In the genomic region with DNA sequence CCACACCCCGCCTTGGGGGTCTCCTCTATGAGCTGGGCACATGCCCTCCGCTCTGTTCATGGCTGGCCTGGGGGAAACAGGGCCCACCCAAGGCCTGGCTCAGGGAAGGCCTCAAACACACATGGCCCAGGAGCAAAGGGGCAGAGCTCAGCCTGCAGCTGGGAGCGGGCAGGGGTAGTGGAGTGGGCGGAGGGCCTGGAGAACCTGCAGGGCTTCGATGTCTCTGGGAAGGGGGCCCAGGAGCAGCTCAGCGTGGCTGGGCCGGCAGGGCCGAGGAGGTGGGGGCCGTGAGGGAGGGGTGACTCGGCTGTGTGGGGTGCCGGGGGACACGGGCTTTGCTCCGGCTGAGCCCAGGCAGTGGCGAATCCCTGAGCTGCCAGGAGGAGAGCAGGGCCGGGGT, we compare ENCODE assay signal across 8 cellular contexts. TPM values are rescaled to one million over a fixed set of nuclear protein-coding genes. Genes with fewer than 3 reads are reported as not detected.
DNase-seq lines count a peak whose midpoint lies in the region; ATAC-seq and TF ChIP-seq lines count a peak whose summit lies in the region.
"Not testable (repeated sequence)": the region's sequence is repeated elsewhere in the genome, so short reads cannot be mapped to it uniquely, and the experiment has no call there.
"Had no signal": no experiment of that assay in that cellular context is flagged by ENCODE, and none has a peak within 500 bp of the region (broad histone marks: within the 10 kb centered on the region; RNA-seq: fewer than 3 reads in every experiment).

No MANE protein-coding gene starts in this region.

- not testable (repeated sequence) for H3K27ac Mint-ChIP-seq in activated T-cell treated with anti-CD3 and anti-CD28 coated beads, Interleukin-2, amount 50 U/mL, for 24 hours
- peak overlapping the region in 5 of 6 donors; percentile 97 to 100 (median 99) for H3K27ac Mint-ChIP-seq in naive B cell
- peak overlapping the region; percentile 93 for H3K27ac Mint-ChIP-seq in stimulated activated naive CD8-positive, alpha-beta T cell treated with anti-CD3 and anti-CD28 coated beads, Interleukin-15, Interleukin-2, amounts not matched to agents 100 ng/mL and 50 ng/mL, for 24 hours

- peaks cover 37% of the 10 kb centered on the region for H3F3A ChIP-seq in DOHH2 (ENCODE audit: control insufficient read depth, insufficient read depth)

- H3K9me3 ChIP-seq in DOHH2 (ENCODE audit: control insufficient read depth, insufficient read depth, low read length); Karpas-422 (ENCODE audit: low read length); OCI-LY3 (ENCODE audit: insufficient read depth, low read length); gastroesophageal sphincter: not testable (repeated sequence)

- TF ChIP-seq EP300 in gastroesophageal sphincter (IDR thresholded peaks at IDR 0.05) = not testable (repeated sequence)

- ATAC-seq in gastroesophageal sphincter = peak; percentile 19
- ATAC-seq in naive B cell (ENCODE audit: low read depth in 2 of 2) = not testable (repeated sequence)

- H3K4me3 Mint-ChIP-seq in activated T-cell treated with anti-CD3 and anti-CD28 coated beads, Interleukin-2, amount 50 U/mL, for 24 hours; stimulated activated naive CD8-positive, alpha-beta T cell treated with anti-CD3 and anti-CD28 coated beads, Interleukin-15, Interleukin-2, amounts not matched to agents 100 ng/mL and 50 ng/mL, for 24 hours: not testable (repeated sequence)
- peak overlapping the region in 5 of 8 donors; percentile 31 to 80 (median 66) for H3K4me3 Mint-ChIP-seq in naive B cell

- DNase-seq in Karpas-422 = peak; percentile 71
- peak; percentile 15 for DNase-seq in activated T-cell treated with anti-CD3 and anti-CD28 coated beads, Interleukin-2, amount 50 U/mL, for 24 hours
- DNase-seq in naive B cell = not testable (repeated sequence)

- H4K20me1 ChIP-seq in DOHH2 (ENCODE audit: control insufficient read depth, insufficient read depth, low read depth, low read length); Karpas-422 (ENCODE audit: insufficient read depth, low read depth, low read length); OCI-LY3 (ENCODE audit: insufficient read depth, low read length): not testable (repeated sequence)

- H3K9me2 ChIP-seq in DOHH2 (replicated peaks; ENCODE audit: control insufficient read depth, low read length); Karpas-422 (replicated peaks; ENCODE audit: insufficient read depth, low read length): not testable (repeated sequence)

- H3K36me3 Mint-ChIP-seq in activated T-cell treated with anti-CD3 and anti-CD28 coated beads, Interleukin-2, amount 50 U/mL, for 24 hours (ENCODE audit: low read depth); naive B cell; stimulated activated naive CD8-positive, alpha-beta T cell treated with anti-CD3 and anti-CD28 coated beads, Interleukin-15, Interleukin-2, amounts not matched to agents 100 ng/mL and 50 ng/mL, for 24 hours (ENCODE audit: low read depth): not testable (repeated sequence)

- WGBS in gastroesophageal sphincter (ENCODE audit: low coverage in 1 of 2), 2 donors = 82% methylated on average over 5 of the region's 15 CpGs; no CpG with 5 or more reads in 1 of the 2 donors

- peaks cover 21% of the 10 kb centered on the region for H3K36me3 ChIP-seq in DOHH2 (ENCODE audit: control insufficient read depth, low read length)
- not testable (repeated sequence) for H3K36me3 ChIP-seq in Karpas-422 (ENCODE audit: insufficient read depth, low read length); gastroesophageal sphincter
- peaks cover 14% of the 10 kb centered on the region for H3K36me3 ChIP-seq in OCI-LY3 (replicated peaks; ENCODE audit: low read depth, low read length)

- not testable (repeated sequence) for H3K4me3 ChIP-seq in DOHH2 (ENCODE audit: low read length); OCI-LY3 (ENCODE audit: low read length); gastroesophageal sphincter
- H3K4me3 ChIP-seq in Karpas-422 (ENCODE audit: low read length) = peak overlapping the region; percentile 19; the same call in 1 of the 2 replicates

- H2AFZ ChIP-seq in Karpas-422 (ENCODE audit: low read length); OCI-LY3 (ENCODE audit: low read depth, low read length): not testable (repeated sequence)

- H3K79me2 ChIP-seq in DOHH2 (ENCODE audit: control insufficient read depth, low read length) (peaks cover 44% of the 10 kb centered on the region), OCI-LY3 (ENCODE audit: low read length) (peaks cover 48% of the 10 kb centered on the region)
- H3K79me2 ChIP-seq in Karpas-422 (ENCODE audit: low read length) = not testable (repeated sequence)

- not testable (repeated sequence) for H3K9me3 Mint-ChIP-seq in activated T-cell treated with anti-CD3 and anti-CD28 coated beads, Interleukin-2, amount 50 U/mL, for 24 hours
- H3K9me3 Mint-ChIP-seq in naive B cell = peaks cover 0 to 18% (median 0%) of the 10 kb centered on the region in 7 donors
- peaks cover 14% of the 10 kb centered on the region for H3K9me3 Mint-ChIP-seq in stimulated activated naive CD8-positive, alpha-beta T cell treated with anti-CD3 and anti-CD28 coated beads, Interleukin-15, Interleukin-2, amounts not matched to agents 100 ng/mL and 50 ng/mL, for 24 hours

- H3K4me2 ChIP-seq in DOHH2 (ENCODE audit: low read length) = peak overlapping the region; percentile 46
- peak overlapping the region; percentile 44 for H3K4me2 ChIP-seq in Karpas-422 (ENCODE audit: low read depth, low read length, poor library complexity, severe bottlenecking)
- peak overlapping the region; percentile 17; the same call in 1 of the 2 replicates for H3K4me2 ChIP-seq in OCI-LY3 (ENCODE audit: low read length)

- H3K9ac ChIP-seq in Karpas-422 (ENCODE audit: low read length) = peak overlapping the region; percentile 79
- H3K9ac ChIP-seq in OCI-LY3 (ENCODE audit: low read length) = peak overlapping the region; percentile 86

- H3K4me1 ChIP-seq in DOHH2 (ENCODE audit: control insufficient read depth, low read length) (peaks cover 91% of the 10 kb centered on the region), Karpas-422 (ENCODE audit: low read length) (peaks cover 85% of the 10 kb centered on the region), OCI-LY3 (ENCODE audit: low read length) (peaks cover 72% of the 10 kb centered on the region)
- not testable (repeated sequence) for H3K4me1 ChIP-seq in gastroesophageal sphincter

- not testable (repeated sequence) for H3K27me3 ChIP-seq in DOHH2 (ENCODE audit: control insufficient read depth, low read length); Karpas-422 (ENCODE audit: low read length); OCI-LY3 (ENCODE audit: low read depth, low read length); gastroesophageal sphincter

- H3K27ac ChIP-seq in DOHH2 (ENCODE audit: low read depth, low read length) (peak overlapping the region; percentile 93), Karpas-422 (ENCODE audit: low read length) (peak overlapping the region; percentile 93), OCI-LY3 (ENCODE audit: low read length) (peak overlapping the region; percentile 99)
- not testable (repeated sequence) for H3K27ac ChIP-seq in gastroesophageal sphincter

- not testable (repeated sequence) for H3K4me1 Mint-ChIP-seq in activated T-cell treated with anti-CD3 and anti-CD28 coated beads, Interleukin-2, amount 50 U/mL, for 24 hours (ENCODE audit: low read depth)
- H3K4me1 Mint-ChIP-seq in naive B cell = peaks cover 58 to 65% (median 65%) of the 10 kb centered on the region in 3 donors
- peaks cover 23% of the 10 kb centered on the region for H3K4me1 Mint-ChIP-seq in stimulated activated naive CD8-positive, alpha-beta T cell treated with anti-CD3 and anti-CD28 coated beads, Interleukin-15, Interleukin-2, amounts not matched to agents 100 ng/mL and 50 ng/mL, for 24 hours (ENCODE audit: low read depth)

- TF ChIP-seq POLR2A in gastroesophageal sphincter (IDR thresholded peaks at IDR 0.05) = not testable (repeated sequence)

- H3K27me3 Mint-ChIP-seq in activated T-cell treated with anti-CD3 and anti-CD28 coated beads, Interleukin-2, amount 50 U/mL, for 24 hours; naive B cell; stimulated activated naive CD8-positive, alpha-beta T cell treated with anti-CD3 and anti-CD28 coated beads, Interleukin-15, Interleukin-2, amounts not matched to agents 100 ng/mL and 50 ng/mL, for 24 hours: not testable (repeated sequence)

- TF ChIP-seq CTCF in DOHH2 (IDR thresholded peaks at IDR 0.05; ENCODE audit: low read depth, low read length, poor library complexity, severe bottlenecking); OCI-LY3 (IDR thresholded peaks at IDR 0.05; ENCODE audit: low read depth, low read length); gastroesophageal sphincter (IDR thresholded peaks at IDR 0.05): not testable (repeated sequence)

RNA-seq across cellular contexts. Expression of a gene that starts 47.5 kb away (rescaled TPM):
- 0.18 TPM in 1 of 2 replicates, not detected in the other for total RNA-seq in Karpas-422 (2014; rRNA removed; shearing (Covaris generic); ENCODE audit: low replicate concordance)
- total RNA-seq in gastroesophageal sphincter = 1 to 10 TPM; 3.9 to 6.7 (median 5.2) TPM
- polyA plus RNA-seq in naive B cell (ENCODE audit: low read depth in 6 of 6) = 1 to 10 TPM; 1.4 to 3.3 (median 1.9) TPM
- total RNA-seq: H1 had no signal
